Comparison of ENCODE assay signal across 8 cellular contexts in the genomic region with DNA sequence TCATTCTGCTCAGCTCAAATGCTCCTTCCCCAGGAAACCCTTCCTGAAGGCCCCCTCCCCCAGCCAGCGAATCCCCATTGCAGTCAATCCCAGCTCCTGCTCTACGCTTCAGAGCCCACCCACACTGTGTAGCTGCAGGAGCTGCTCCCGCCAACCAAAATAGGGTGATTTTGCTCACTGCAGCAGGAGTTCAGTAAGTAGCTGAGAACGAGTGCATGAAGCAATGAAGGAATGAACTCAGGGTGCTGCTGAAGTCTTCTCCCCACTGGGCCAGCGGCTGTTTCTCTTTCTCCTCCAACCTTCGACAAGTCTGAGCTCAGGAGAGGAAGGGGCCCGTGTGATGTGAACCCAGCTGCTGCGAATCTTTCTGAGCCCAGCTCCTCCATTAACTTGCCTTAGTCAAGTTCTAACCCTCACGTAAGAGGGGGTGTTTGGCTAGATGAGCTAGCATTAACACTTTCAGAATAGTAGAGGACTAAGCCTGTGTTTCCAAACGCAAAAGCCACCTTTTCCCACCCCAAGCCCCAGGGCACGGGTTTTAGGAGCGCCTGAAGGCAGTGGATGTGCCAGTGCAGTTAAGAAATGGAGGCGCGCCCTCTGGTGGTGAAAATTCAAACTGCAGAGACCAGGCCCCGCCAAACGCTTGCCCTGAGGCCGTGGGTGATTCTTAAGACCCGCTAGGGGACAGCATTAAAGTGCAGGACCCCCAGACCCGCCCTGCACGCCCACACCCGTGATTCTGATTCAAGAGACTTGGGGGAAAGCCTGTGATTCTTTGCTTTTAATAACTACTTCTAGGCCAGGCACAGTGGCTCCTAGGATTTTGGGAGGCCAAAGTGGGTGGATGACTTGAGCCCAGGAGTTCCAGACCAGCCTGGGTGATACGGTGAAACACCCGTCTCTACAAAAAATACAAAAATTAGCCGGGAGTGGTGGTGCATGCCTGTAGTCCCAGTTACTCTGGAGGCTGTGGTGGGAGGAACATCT. TPM values are rescaled to one million over a fixed set of nuclear protein-coding genes. Genes with fewer than 3 reads are reported as not detected.
A peak's percentile ranks its signal among the peaks of the same experiment; 100 is the strongest.
DNase-seq lines count a peak whose midpoint lies in the region; ATAC-seq and TF ChIP-seq lines count a peak whose summit lies in the region.

No MANE protein-coding gene starts in this region.

- H2BK12ac ChIP-seq in H9 (ENCODE audit: insufficient read length, low read depth, low read length), result no peak overlapping the region

- no peaks in the 10 kb centered on the region for H3K36me3 ChIP-seq in uterus

- H4K91ac ChIP-seq in H9 (ENCODE audit: insufficient read length, low read depth, low read length), result no peak overlapping the region

- no peak overlapping the region for H4K8ac ChIP-seq in H9 (replicated peaks; ENCODE audit: insufficient read length, low read depth, low read length)

- H3K27me3 ChIP-seq in H9 (ENCODE audit: insufficient read depth, low read length) (no peaks in the 10 kb centered on the region), uterus (no peaks in the 10 kb centered on the region)

- no peak overlapping the region for H3K9ac ChIP-seq in H9 (ENCODE audit: extremely low read depth, insufficient read length, low read length)

- H3K23me2 ChIP-seq in H9 (ENCODE audit: insufficient read length, low read depth, low read length, poor library complexity, severe bottlenecking), result no peaks in the 10 kb centered on the region

- no peak overlapping the region for H3K18ac ChIP-seq in H9 (ENCODE audit: insufficient read length, low read depth, low read length)

- no peak overlapping the region for H2BK20ac ChIP-seq in H9 (ENCODE audit: low read depth, low read length, poor library complexity, severe bottlenecking)

- H2AK5ac ChIP-seq in H9 (ENCODE audit: insufficient read length, low read length), result no peak overlapping the region

- H3K9me3 ChIP-seq in H9 (ENCODE audit: control insufficient read depth, low read depth, low read length) (no peaks in the 10 kb centered on the region), uterus (no peaks in the 10 kb centered on the region)

- no peak overlapping the region for H3T11ph ChIP-seq in H9 (ENCODE audit: low read length)

- H3K9me3 Mint-ChIP-seq in H9 (peaks cover 5 to 7% of the 10 kb centered on the region in 2 experiments), osteocyte (ENCODE audit: unreplicated experiment) (peaks cover 27% of the 10 kb centered on the region)
- H3K9me3 Mint-ChIP-seq in activated T-cell treated with anti-CD3 and anti-CD28 coated beads, Interleukin-2, amount 50 U/mL, for 4 hours, result no peaks in the 10 kb centered on the region

- H3K4me3 ChIP-seq in uterus, result no peak overlapping the region

- H4K20me1 ChIP-seq in H9 (ENCODE audit: control insufficient read depth, insufficient read depth, insufficient read length), result no peaks in the 10 kb centered on the region

- no peak overlapping the region for H3K4me2 ChIP-seq in H9 (ENCODE audit: insufficient read depth, insufficient read length, low read length)

- H2BK5ac ChIP-seq in H9 (ENCODE audit: insufficient read length, low read length), result no peak overlapping the region

- peaks cover 0 to under 1% (median 0%) of the 10 kb centered on the region in 3 experiments; a peak in 1 of 7 replicates for H3K36me3 Mint-ChIP-seq in H9 (ENCODE audit: insufficient read depth in 1 of 3, low read depth in 3 of 3)
- no peaks in the 10 kb centered on the region for H3K36me3 Mint-ChIP-seq in activated T-cell treated with anti-CD3 and anti-CD28 coated beads, Interleukin-2, amount 50 U/mL, for 4 hours (ENCODE audit: insufficient read depth)
- H3K36me3 Mint-ChIP-seq in osteocyte (ENCODE audit: unreplicated experiment), result no peaks in the 10 kb centered on the region

- H3K4me1 ChIP-seq in H9 (ENCODE audit: insufficient read depth, low read length) (peaks cover 1% of the 10 kb centered on the region; the same call in 1 of the 2 replicates), uterus (no peaks in the 10 kb centered on the region)

- H3K27ac Mint-ChIP-seq in H9 (no peak overlapping the region), osteocyte (ENCODE audit: unreplicated experiment) (no peak overlapping the region)

- H4K5ac ChIP-seq in H9 (ENCODE audit: insufficient read length, low read depth, low read length), result no peak overlapping the region

- no peaks in the 10 kb centered on the region for H3K79me1 ChIP-seq in H9 (ENCODE audit: insufficient read depth, low read depth, low read length, poor library complexity, severe bottlenecking)

- peaks cover 17% of the 10 kb centered on the region in 2 experiments for H3K4me1 Mint-ChIP-seq in H9
- no peaks in the 10 kb centered on the region for H3K4me1 Mint-ChIP-seq in activated T-cell treated with anti-CD3 and anti-CD28 coated beads, Interleukin-2, amount 50 U/mL, for 4 hours (ENCODE audit: low read depth)
- no peaks in the 10 kb centered on the region for H3K4me1 Mint-ChIP-seq in osteocyte (ENCODE audit: unreplicated experiment)

- H3K23ac ChIP-seq in H9 (ENCODE audit: insufficient read length, low read depth, low read length), result no peak overlapping the region

- H3K56ac ChIP-seq in H9 (ENCODE audit: insufficient read length, low read depth, low read length), result no peak overlapping the region

- no peak overlapping the region for H3K4ac ChIP-seq in H9 (ENCODE audit: low read depth, low read length)

- H3K14ac ChIP-seq in H9 (ENCODE audit: insufficient read depth, low read length), result no peak overlapping the region

- no peak for TF ChIP-seq POLR2A in uterus (IDR thresholded peaks at IDR 0.05)

- H3K27me3 Mint-ChIP-seq in H9 (ENCODE audit: low read depth), result peaks cover 27% of the 10 kb centered on the region
- peaks cover 32% of the 10 kb centered on the region for H3K27me3 Mint-ChIP-seq in activated T-cell treated with anti-CD3 and anti-CD28 coated beads, Interleukin-2, amount 50 U/mL, for 4 hours (ENCODE audit: low read depth)
- peaks cover 27% of the 10 kb centered on the region for H3K27me3 Mint-ChIP-seq in osteocyte (ENCODE audit: unreplicated experiment)

- H2AFZ ChIP-seq in H9 (ENCODE audit: low read length), result no peak overlapping the region

- TF ChIP-seq CTCF in H9 (conservative IDR thresholded peaks at IDR 0.05) (peak; percentile 97), osteocyte (IDR thresholded peaks at IDR 0.05) (peak; percentile 95), uterus (IDR thresholded peaks at IDR 0.05) (peak; percentile 33 to 64 (median 51))

- peak; percentile 16 for DNase-seq in DMS114 treated with DMSO at 0.1 percent for 48 hours (lab: John Stamatoyannopoulos, UW; ENCODE audit: unreplicated experiment)
- DNase-seq in H9, result peak; percentile 87
- peak; percentile 51 for DNase-seq in NCI-H69 (lab: John Stamatoyannopoulos, UW)
- DNase-seq in activated T-cell treated with anti-CD3 and anti-CD28 coated beads, Interleukin-2, amount 50 U/mL, for 4 hours, result peak; percentile 48
- DNase-seq in fibroblast of the conjunctiva (ENCODE audit: low read depth), result peak; percentile 13
- DNase-seq in osteocyte (ENCODE audit: extremely low spot score, unreplicated experiment), result peak; percentile 90
- DNase-seq in uterus, result peak in 1 of 2 donors; percentile 45

- no peaks in the 10 kb centered on the region for H3K79me2 ChIP-seq in H9 (ENCODE audit: insufficient read depth, low read length)

- H2BK15ac ChIP-seq in H9 (ENCODE audit: low read depth, low read length), result no peak overlapping the region

- intact Hi-C loops in uterus (cut with DNase I; ENCODE audit: low total_unique reads), result no loop called here

- no peak overlapping the region for H2BK120ac ChIP-seq in H9 (ENCODE audit: low read depth, low read length, poor library complexity, severe bottlenecking)

- H3K27ac ChIP-seq in H9 (ENCODE audit: insufficient read length, low read depth, low read length) (no peak overlapping the region), uterus (no peak overlapping the region)

- no CpG with 5 or more reads among the region's 24 CpGs for WGBS in H9 (ENCODE audit: extremely low coverage, insufficient read length, low lambda C conversion rate)

- peak; percentile 56 to 69 for ATAC-seq in activated T-cell treated with anti-CD3 and anti-CD28 coated beads, Interleukin-2, amount 50 U/mL, for 4 hours
- ATAC-seq in HG03095 (IDR thresholded peaks at IDR 0.05; ENCODE audit: unreplicated experiment), result no peak

- H3K4me3 Mint-ChIP-seq in H9 (no peak overlapping the region), osteocyte (ENCODE audit: unreplicated experiment) (no peak overlapping the region)
- H3K4me3 Mint-ChIP-seq in activated T-cell treated with anti-CD3 and anti-CD28 coated beads, Interleukin-2, amount 50 U/mL, for 4 hours, result no peak overlapping the region

RNA-seq across cellular contexts. Expression of a gene that starts 11.9 kb away (rescaled TPM):
- total RNA-seq in H9 (2021) (not detected in 2 replicates), osteocyte (not detected in 2 replicates), uterus (under 1 TPM in 1 of 4 donors, not detected in 3; 0.28 TPM)
- not detected for total RNA-seq in activated T-cell treated with anti-CD3 and anti-CD28 coated beads, Interleukin-2, amount 50 U/mL, for 4 hours

RNA-seq across cellular contexts. Expression of a gene that starts 31.9 kb away (rescaled TPM):
- total RNA-seq in H9 (2021) (1.1 and 1.2 TPM in 2 replicates), osteocyte (0.16 TPM in 1 of 2 replicates, not detected in the other), uterus (10 to 100 TPM in 1 of 4 donors, 1 to 10 TPM in 2, under 1 TPM in 1; under 0.01 to 19.6 (median 3.2) TPM)
- total RNA-seq in activated T-cell treated with anti-CD3 and anti-CD28 coated beads, Interleukin-2, amount 50 U/mL, for 4 hours, result under 1 TPM; 0.29 to 0.58 (median 0.38) TPM

RNA-seq across cellular contexts. Expression of a gene that starts 40.0 kb away (rescaled TPM):
- total RNA-seq in H9 (2021) (not detected in 2 replicates), osteocyte (not detected in 2 replicates), uterus (not detected)
- not detected for total RNA-seq in activated T-cell treated with anti-CD3 and anti-CD28 coated beads, Interleukin-2, amount 50 U/mL, for 4 hours
